In the genomic region with DNA sequence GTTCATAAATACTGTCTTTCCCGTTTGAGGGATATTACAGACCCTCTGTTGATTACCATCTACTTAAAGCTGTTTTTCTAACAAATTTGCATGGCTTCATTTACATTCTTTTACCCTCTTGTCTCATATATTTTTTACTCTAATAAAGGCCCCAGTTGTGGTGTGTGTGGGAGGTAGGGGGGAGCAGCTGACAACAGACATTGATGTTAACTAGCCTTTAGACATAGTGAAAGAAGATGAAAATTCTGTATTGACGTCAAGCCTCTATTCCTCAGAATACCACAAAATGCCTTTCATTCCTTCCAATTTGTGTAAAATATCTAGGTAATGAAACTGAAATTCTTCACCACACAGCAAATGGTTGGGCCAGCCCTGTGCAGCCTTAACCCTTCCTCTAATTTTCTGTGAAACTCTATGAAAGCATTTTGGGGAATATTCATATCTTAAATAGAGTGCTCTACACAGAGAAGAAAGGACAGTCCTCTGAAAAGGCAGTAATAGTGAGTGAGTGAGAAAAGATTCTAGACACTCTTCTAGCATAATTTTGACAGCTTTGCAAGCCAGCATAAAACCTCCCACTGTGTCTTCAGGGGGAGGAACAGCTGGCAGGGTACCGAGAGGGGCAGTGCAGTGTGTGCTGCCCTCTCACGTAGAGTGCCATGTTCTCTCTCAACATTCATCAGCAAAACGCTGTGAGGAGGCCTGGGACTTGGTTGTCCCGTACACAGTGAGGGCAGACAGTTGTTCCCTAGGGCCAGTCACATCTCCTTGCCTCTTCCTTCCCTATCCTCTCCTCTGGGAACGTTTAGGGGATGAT, we compare ENCODE assay signal across 9 cellular contexts. TPM values are rescaled to one million over a fixed set of nuclear protein-coding genes. Genes with fewer than 3 reads are reported as not detected.
DNase-seq lines count a peak whose midpoint lies in the region; ATAC-seq and TF ChIP-seq lines count a peak whose summit lies in the region.
"Had no signal": no experiment of that assay in that cellular context is flagged by ENCODE, and none has a peak within 500 bp of the region (broad histone marks: within the 10 kb centered on the region; RNA-seq: fewer than 3 reads in every experiment).

No MANE protein-coding gene starts in this region.

- H3K4me3 Mint-ChIP-seq in stimulated activated memory B cell treated with anti-CD40 and anti-IgM and Interleukin-4, amounts not matched to agents 10 μg/mL and 1 μg/mL and 100 μg/mL, for 72 hours = peak overlapping the region; percentile 26

- TF ChIP-seq POLR2A in esophagus muscularis mucosa (IDR thresholded peaks at IDR 0.05; ENCODE audit: low read depth) (no peak), ovary (IDR thresholded peaks at IDR 0.05) (no peak)

- H3K27ac Mint-ChIP-seq in stimulated activated memory B cell treated with anti-CD40 and anti-IgM and Interleukin-4, amounts not matched to agents 10 μg/mL and 1 μg/mL and 100 μg/mL, for 72 hours = peak overlapping the region; percentile 84

- H3K27me3 Mint-ChIP-seq in stimulated activated memory B cell treated with anti-CD40 and anti-IgM and Interleukin-4, amounts not matched to agents 10 μg/mL and 1 μg/mL and 100 μg/mL, for 72 hours = no peaks in the 10 kb centered on the region

- no peaks in the 10 kb centered on the region for H3K9me3 Mint-ChIP-seq in stimulated activated memory B cell treated with anti-CD40 and anti-IgM and Interleukin-4, amounts not matched to agents 10 μg/mL and 1 μg/mL and 100 μg/mL, for 72 hours

- H3K4me3 ChIP-seq in right cardiac atrium (ENCODE audit: low read length) (no peak overlapping the region), right atrium auricular region (no peak overlapping the region), OCI-LY3 (ENCODE audit: low read length) (no peak overlapping the region), esophagus muscularis mucosa (no peak overlapping the region), upper lobe of right lung (no peak overlapping the region), ovary (no peak overlapping the region)

- intact Hi-C loops in right cardiac atrium (cut with DNase I) (loop anchor here in 1 of 4 donors (10.0 kb wide), 1 partner anchor 128 kb away; no protein-coding TSS in a partner anchor), esophagus muscularis mucosa (cut with DNase I) (loop anchor here (10.0 kb wide), 1 partner anchor 222 kb away; a partner anchor contains a TSS), upper lobe of right lung (cut with DNase I) (no loop called here), ovary (cut with DNase I) (loop anchor here in 1 of 4 donors (10.0 kb wide), 1 partner anchor 128 kb away; no protein-coding TSS in a partner anchor)

- ATAC-seq in right cardiac atrium = peak; percentile 15 to 19
- ATAC-seq in stimulated activated memory B cell treated with anti-CD40 and anti-IgM and Interleukin-4, amounts not matched to agents 10 μg/mL and 1 μg/mL and 100 μg/mL, for 72 hours = peak; percentile 90
- no peak for ATAC-seq in HG02970 (IDR thresholded peaks at IDR 0.05; ENCODE audit: low FRiP score, unreplicated experiment)
- ATAC-seq in upper lobe of right lung = no peak

- TF ChIP-seq EP300 in esophagus muscularis mucosa (IDR thresholded peaks at IDR 0.05) = no peak
- no peak for TF ChIP-seq EP300 in ovary (IDR thresholded peaks at IDR 0.05)

- no peak overlapping the region for H2AFZ ChIP-seq in OCI-LY3 (ENCODE audit: low read depth, low read length)
- H2AFZ ChIP-seq: parathyroid adenoma had no signal

- H3K4me2 ChIP-seq in OCI-LY3 (ENCODE audit: low read length) = no peak overlapping the region

- no peak overlapping the region for H3K9ac ChIP-seq in OCI-LY3 (ENCODE audit: low read length)
- H3K9ac ChIP-seq: parathyroid adenoma had no signal

- peaks cover 52% of the 10 kb centered on the region for H3K4me1 Mint-ChIP-seq in stimulated activated memory B cell treated with anti-CD40 and anti-IgM and Interleukin-4, amounts not matched to agents 10 μg/mL and 1 μg/mL and 100 μg/mL, for 72 hours

- no peaks in the 10 kb centered on the region for H3K27me3 ChIP-seq in right cardiac atrium (ENCODE audit: control insufficient read depth, insufficient read depth)
- H3K27me3 ChIP-seq in right atrium auricular region = no peaks in the 10 kb centered on the region
- no peaks in the 10 kb centered on the region for H3K27me3 ChIP-seq in OCI-LY3 (ENCODE audit: low read depth, low read length)
- H3K27me3 ChIP-seq in esophagus muscularis mucosa = no peaks in the 10 kb centered on the region
- no peaks in the 10 kb centered on the region for H3K27me3 ChIP-seq in upper lobe of right lung
- no peaks in the 10 kb centered on the region for H3K27me3 ChIP-seq in ovary

- peaks cover 11% of the 10 kb centered on the region for H3K36me3 Mint-ChIP-seq in stimulated activated memory B cell treated with anti-CD40 and anti-IgM and Interleukin-4, amounts not matched to agents 10 μg/mL and 1 μg/mL and 100 μg/mL, for 72 hours

- no peak for DNase-seq in right cardiac atrium
- no peak for DNase-seq in right atrium auricular region (ENCODE audit: low spot score)
- no peak for DNase-seq in esophagus muscularis mucosa (ENCODE audit: extremely low spot score)
- no peak for DNase-seq in upper lobe of right lung
- no peak for DNase-seq in ovary

- H3K27ac ChIP-seq in right cardiac atrium (ENCODE audit: low read length) (no peak overlapping the region), right atrium auricular region (no peak overlapping the region), OCI-LY3 (ENCODE audit: low read length) (peak overlapping the region; percentile 30; the same call in 1 of the 2 replicates), esophagus muscularis mucosa (replicated peaks in 1 of 4) (peak overlapping the region; percentile 45 to 62 (median 52)), upper lobe of right lung (no peak overlapping the region), ovary (no peak overlapping the region)
- H3K27ac ChIP-seq: parathyroid adenoma had no signal

- H3K36me3 ChIP-seq in right atrium auricular region = peaks cover 11% of the 10 kb centered on the region
- peaks cover 46% of the 10 kb centered on the region for H3K36me3 ChIP-seq in OCI-LY3 (replicated peaks; ENCODE audit: low read depth, low read length)
- peaks cover 10 to 37% (median 19%) of the 10 kb centered on the region in 4 donors for H3K36me3 ChIP-seq in esophagus muscularis mucosa
- peaks cover 39% of the 10 kb centered on the region for H3K36me3 ChIP-seq in upper lobe of right lung
- H3K36me3 ChIP-seq in ovary = no peaks in the 10 kb centered on the region

- WGBS in right cardiac atrium = 58% methylated on average over 7 of the region's 7 CpGs
- WGBS in esophagus muscularis mucosa = 54% methylated on average over 4 of the region's 7 CpGs
- WGBS in ovary, 3 donors = 13 to 28% (median 17%) methylated on average over 7 of the region's 7 CpGs

- TF ChIP-seq CTCF in right atrium auricular region (IDR thresholded peaks at IDR 0.05) = no peak
- no peak for TF ChIP-seq CTCF in OCI-LY3 (IDR thresholded peaks at IDR 0.05; ENCODE audit: low read depth, low read length)
- TF ChIP-seq CTCF in esophagus muscularis mucosa (IDR thresholded peaks at IDR 0.05) = no peak
- TF ChIP-seq CTCF in upper lobe of right lung (IDR thresholded peaks at IDR 0.05) = no peak
- no peak for TF ChIP-seq CTCF in ovary (IDR thresholded peaks at IDR 0.05)

- H3K4me1 ChIP-seq in right cardiac atrium (ENCODE audit: control insufficient read depth, insufficient read depth, low read length) (peaks cover 6% of the 10 kb centered on the region), right atrium auricular region (peaks cover 0 to 20% of the 10 kb centered on the region in 2 donors), OCI-LY3 (ENCODE audit: low read length) (no peaks in the 10 kb centered on the region), esophagus muscularis mucosa (peaks cover 22 to 43% (median 29%) of the 10 kb centered on the region in 4 donors), upper lobe of right lung (peaks cover 12% of the 10 kb centered on the region), ovary (ENCODE audit: insufficient read depth) (peaks cover 4% of the 10 kb centered on the region)

- H3K79me2 ChIP-seq in OCI-LY3 (ENCODE audit: low read length) = no peaks in the 10 kb centered on the region
- H3K79me2 ChIP-seq: parathyroid adenoma had no signal

- H3K9me3 ChIP-seq in right cardiac atrium (ENCODE audit: control insufficient read depth, low read length) (no peaks in the 10 kb centered on the region), right atrium auricular region (no peaks in the 10 kb centered on the region), OCI-LY3 (ENCODE audit: insufficient read depth, low read length) (no peaks in the 10 kb centered on the region), esophagus muscularis mucosa (no peaks in the 10 kb centered on the region), upper lobe of right lung (no peaks in the 10 kb centered on the region), ovary (no peaks in the 10 kb centered on the region)

- peaks cover 11% of the 10 kb centered on the region for H4K20me1 ChIP-seq in OCI-LY3 (ENCODE audit: insufficient read depth, low read length)

RNA-seq across cellular contexts. Expression of a gene that starts 20.1 kb away (rescaled TPM):
- total RNA-seq in right cardiac atrium = 10 to 100 TPM; 14.0 to 18.8 (median 17.7) TPM
- 15.6 TPM for polyA plus RNA-seq in right cardiac atrium
- total RNA-seq in right atrium auricular region = 10 to 100 TPM in 1 of 2 donors, 1 to 10 TPM in 1; 6.7 to 11.2 TPM
- total RNA-seq in esophagus muscularis mucosa = 10 to 100 TPM; 23.0 to 33.6 (median 27.5) TPM
- 33.2 TPM for total RNA-seq in upper lobe of right lung
- 10 to 100 TPM; 29.1 to 67.3 (median 44.9) TPM for total RNA-seq in ovary
- 10 to 100 TPM; 47.9 to 76.9 TPM for polyA plus RNA-seq in ovary

Comparison
In these comparisons a context has a peak if more than half of its experiments do, and no peak if none do; other contexts are left out.
1. ATAC-seq: peak in right cardiac atrium (2 of 2) and stimulated activated memory B cell treated with anti-CD40 and anti-IgM and Interleukin-4, amounts not matched to agents 10 μg/mL and 1 μg/mL and 100 μg/mL, for 72 hours (single experiment); none in HG02970 (single experiment) and upper lobe of right lung (single experiment).
2. H3K27ac ChIP-seq: peak in OCI-LY3 (single experiment) and esophagus muscularis mucosa (4 of 4); none in right cardiac atrium (single experiment), right atrium auricular region (0 of 2), upper lobe of right lung (single experiment) and ovary (0 of 2).